ENCODE assay signal across 9 cellular contexts in the genomic region with DNA sequence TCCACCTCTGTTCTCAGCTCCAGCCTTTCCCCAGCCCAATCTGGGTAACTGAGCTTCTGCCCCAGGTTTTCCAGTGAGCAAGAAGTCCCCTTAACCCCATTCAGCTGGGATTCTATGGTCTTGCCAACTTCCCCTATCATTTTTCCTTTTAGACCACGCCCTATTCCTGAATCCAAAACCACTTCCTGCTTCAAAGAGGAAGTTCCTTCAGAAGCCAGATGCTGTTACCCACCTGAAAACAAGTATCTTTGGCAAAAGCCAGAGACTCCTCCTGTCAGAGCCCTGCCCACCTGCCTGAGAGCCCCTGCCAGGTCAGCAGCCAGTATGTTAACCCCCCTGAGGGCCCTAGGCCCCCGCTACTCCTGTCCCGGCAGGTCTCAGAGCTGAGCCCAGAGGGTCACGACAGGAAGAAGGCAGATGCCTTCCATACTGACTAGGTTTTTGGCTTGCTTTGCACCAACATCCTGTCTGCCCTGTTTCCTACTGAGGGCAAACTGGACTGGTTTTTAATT. TPM values are rescaled to one million over a fixed set of nuclear protein-coding genes. Genes with fewer than 3 reads are reported as not detected.
DNase-seq lines count a peak whose midpoint lies in the region; ATAC-seq lines count a peak whose summit lies in the region.
"Had no signal": no experiment of that assay in that cellular context is flagged by ENCODE, and none has a peak within 500 bp of the region (broad histone marks: within the 10 kb centered on the region; RNA-seq: fewer than 3 reads in every experiment).

No MANE protein-coding gene starts in this region.

- no peaks in the 10 kb centered on the region for H3K9me3 Mint-ChIP-seq in CD8-positive, alpha-beta memory T cell
- no peaks in the 10 kb centered on the region for H3K9me3 Mint-ChIP-seq in activated naive CD8-positive, alpha-beta T cell treated with anti-CD3 and anti-CD28 coated beads, Interleukin-2, amount 10 ng/mL, durations not matched to agents 7 days and 5 days
- H3K9me3 Mint-ChIP-seq: activated T-cell treated with anti-CD3 and anti-CD28 coated beads, Interleukin-2, amount 50 U/mL, for 4 hours had no signal

- ATAC-seq in activated naive CD8-positive, alpha-beta T cell treated with anti-CD3 and anti-CD28 coated beads, Interleukin-2, amount 10 ng/mL, durations not matched to agents 7 days and 5 days (ENCODE audit: low read depth), result peak; percentile 55

- no peak overlapping the region for H3K27ac ChIP-seq in CD8-positive, alpha-beta memory T cell (ENCODE audit: low read depth, low read length)
- H3K27ac ChIP-seq in mucosa of rectum (ENCODE audit: low read depth in 2 of 2, low read length in 2 of 2), result peak overlapping the region; percentile 96 to 98

- peak overlapping the region; percentile 29 to 67 (median 49) for H3K4me3 Mint-ChIP-seq in CD8-positive, alpha-beta memory T cell
- H3K4me3 Mint-ChIP-seq in activated naive CD8-positive, alpha-beta T cell treated with anti-CD3 and anti-CD28 coated beads, Interleukin-2, amount 10 ng/mL, durations not matched to agents 7 days and 5 days, result peak overlapping the region; percentile 41
- H3K4me3 Mint-ChIP-seq: activated T-cell treated with anti-CD3 and anti-CD28 coated beads, Interleukin-2, amount 50 U/mL, for 4 hours had no signal

- no peaks in the 10 kb centered on the region for H3K9me3 ChIP-seq in CD8-positive, alpha-beta memory T cell (ENCODE audit: low read length)
- no peaks in the 10 kb centered on the region for H3K9me3 ChIP-seq in mucosa of rectum (ENCODE audit: control insufficient read depth in 2 of 2, low read length in 2 of 2)

- no peaks in the 10 kb centered on the region for H3K36me3 Mint-ChIP-seq in CD8-positive, alpha-beta memory T cell
- H3K36me3 Mint-ChIP-seq in activated naive CD8-positive, alpha-beta T cell treated with anti-CD3 and anti-CD28 coated beads, Interleukin-2, amount 10 ng/mL, durations not matched to agents 7 days and 5 days, result no peaks in the 10 kb centered on the region

- H3K27me3 ChIP-seq in CD8-positive, alpha-beta memory T cell (ENCODE audit: insufficient read depth, low read length, poor library complexity, severe bottlenecking), result no peaks in the 10 kb centered on the region
- no peaks in the 10 kb centered on the region for H3K27me3 ChIP-seq in mucosa of rectum (ENCODE audit: control insufficient read depth in 2 of 2, insufficient read depth in 2 of 2, low read length in 2 of 2)

- H3K27me3 Mint-ChIP-seq in CD8-positive, alpha-beta memory T cell, result no peaks in the 10 kb centered on the region
- peaks cover 6% of the 10 kb centered on the region for H3K27me3 Mint-ChIP-seq in activated naive CD8-positive, alpha-beta T cell treated with anti-CD3 and anti-CD28 coated beads, Interleukin-2, amount 10 ng/mL, durations not matched to agents 7 days and 5 days

- no peak for DNase-seq in CD8-positive, alpha-beta memory T cell
- DNase-seq in LHCN-M2 (ENCODE audit: low read depth) (peak; percentile 72), NCI-H1694 (lab: John Stamatoyannopoulos, UW) (no peak), GOT3 (lab: John Stamatoyannopoulos, UW) (no peak), NCI-H526 treated with DMSO at 0.1 percent for 48 hours (lab: John Stamatoyannopoulos, UW) (no peak), OCI-M2 (lab: John Stamatoyannopoulos, UW; ENCODE audit: unreplicated experiment) (no peak)
- peak; percentile 48 for DNase-seq in activated naive CD8-positive, alpha-beta T cell treated with anti-CD3 and anti-CD28 coated beads, Interleukin-2, amount 10 ng/mL, durations not matched to agents 7 days and 5 days
- DNase-seq: activated T-cell treated with anti-CD3 and anti-CD28 coated beads, Interleukin-2, amount 50 U/mL, for 4 hours had no signal

- peaks cover 66% of the 10 kb centered on the region for H3K4me1 ChIP-seq in CD8-positive, alpha-beta memory T cell (ENCODE audit: insufficient read depth, low read length)
- H3K4me1 ChIP-seq in mucosa of rectum (ENCODE audit: control insufficient read depth in 2 of 2, insufficient read depth in 2 of 2, low read length in 2 of 2), result peaks cover 65 to 91% of the 10 kb centered on the region in 2 donors

- CTCF ChIA-PET in CD8-positive, alpha-beta memory T cell (lab: Charles Lee), result interaction anchor here (3.1 to 4.8 kb wide), 2 partner anchors 13 to 147 kb away, joined by 12 to 22 read pairs; no protein-coding TSS in a partner anchor

- peak overlapping the region in 7 of 8 donors; percentile 56 to 81 (median 73) for H3K27ac Mint-ChIP-seq in CD8-positive, alpha-beta memory T cell
- peak overlapping the region; percentile 85 for H3K27ac Mint-ChIP-seq in activated naive CD8-positive, alpha-beta T cell treated with anti-CD3 and anti-CD28 coated beads, Interleukin-2, amount 10 ng/mL, durations not matched to agents 7 days and 5 days

- no peaks in the 10 kb centered on the region for H3K36me3 ChIP-seq in CD8-positive, alpha-beta memory T cell (ENCODE audit: insufficient read depth, low read length)
- no peaks in the 10 kb centered on the region for H3K36me3 ChIP-seq in mucosa of rectum (ENCODE audit: control insufficient read depth in 2 of 2, insufficient read depth in 2 of 2, low read length in 2 of 2)

- no peak overlapping the region for H3K4me3 ChIP-seq in CD8-positive, alpha-beta memory T cell (ENCODE audit: low read length)
- peak overlapping the region in 1 of 2 donors; percentile 41 for H3K4me3 ChIP-seq in mucosa of rectum (ENCODE audit: low read length in 2 of 2)

- POLR2A ChIA-PET in CD8-positive, alpha-beta memory T cell (lab: Charles Lee), result no interaction called here
- POLR2A ChIA-PET in activated naive CD8-positive, alpha-beta T cell treated with anti-CD3 and anti-CD28 coated beads, Interleukin-2, amount 10 ng/mL, durations not matched to agents 7 days and 5 days (lab: Charles Lee), result interaction anchor here (1.3 to 2.0 kb wide), 4 partner anchors 18 to 248 kb away, joined by 3 to 4 read pairs (median 4); partner anchors contain the start of genes MICAL2 and USP47

- H3K9ac ChIP-seq in mucosa of rectum (ENCODE audit: low read depth in 1 of 2, low read length in 2 of 2), result peak overlapping the region; percentile 80

- H3K4me1 Mint-ChIP-seq in CD8-positive, alpha-beta memory T cell, result peaks cover 66 to 72% (median 68%) of the 10 kb centered on the region in 3 donors
- peaks cover 58% of the 10 kb centered on the region for H3K4me1 Mint-ChIP-seq in activated naive CD8-positive, alpha-beta T cell treated with anti-CD3 and anti-CD28 coated beads, Interleukin-2, amount 10 ng/mL, durations not matched to agents 7 days and 5 days

RNA-seq across cellular contexts. Expression of gene MICAL2, which starts 20.3 kb away (rescaled TPM):
- 100 to 1,000 TPM; 146 to 147 TPM for total RNA-seq in CD8-positive, alpha-beta memory T cell
- polyA plus RNA-seq in CD8-positive, alpha-beta memory T cell, result 32.4 TPM
- total RNA-seq in LHCN-M2 (2014; rRNA removed), result 83.0 and 85.3 TPM in 2 replicates
- 105 TPM for polyA plus RNA-seq in LHCN-M2 (2012)
- 10 to 100 TPM; 36.9 to 42.6 TPM for total RNA-seq in activated naive CD8-positive, alpha-beta T cell treated with anti-CD3 and anti-CD28 coated beads, Interleukin-2, amount 10 ng/mL, durations not matched to agents 7 days and 5 days

Comparison
In these comparisons a context has a peak if more than half of its experiments do, and no peak if none do; other contexts are left out.
1. DNase-seq: peak in LHCN-M2 (single experiment) and activated naive CD8-positive, alpha-beta T cell treated with anti-CD3 and anti-CD28 coated beads, Interleukin-2, amount 10 ng/mL, durations not matched to agents 7 days and 5 days (single experiment); none in CD8-positive, alpha-beta memory T cell (0 of 5), NCI-H1694 (single experiment), GOT3 (single experiment), NCI-H526 treated with DMSO at 0.1 percent for 48 hours (single experiment) and OCI-M2 (single experiment).